In the genomic region with DNA sequence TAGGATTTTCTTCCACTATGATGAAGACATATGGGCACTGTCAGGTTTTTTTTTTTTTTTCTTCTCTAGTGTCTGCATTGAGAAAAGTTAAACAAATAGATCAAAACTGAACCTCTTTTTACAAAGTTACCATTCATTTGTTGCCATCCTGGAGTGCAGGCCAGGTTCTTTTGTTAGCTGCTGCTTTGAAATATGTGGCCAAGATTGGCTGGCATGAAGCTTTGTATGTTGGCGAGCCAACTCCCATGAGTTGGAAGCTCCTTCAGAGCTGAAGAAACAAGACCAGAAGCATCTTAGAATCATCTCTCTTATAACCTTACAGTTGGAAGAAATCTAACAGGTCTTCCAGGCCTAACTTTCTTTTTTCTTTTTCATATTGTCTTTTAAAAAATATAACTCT, we compare ENCODE assay signal across 28 cellular contexts.
"Had no signal": no experiment of that assay in that cellular context is flagged by ENCODE, and none has a peak within 500 bp of the region (broad histone marks: within the 10 kb centered on the region; RNA-seq: fewer than 3 reads in every experiment).

No MANE protein-coding gene starts in this region.

- H3K4me1 Mint-ChIP-seq: naive B cell; natural killer cell; stimulated activated effector memory CD8-positive, alpha-beta T cell treated with anti-CD3 and anti-CD28 coated beads, Interleukin-12 subunit alpha, Interleukin-12 subunit beta, amount 100 ng/mL, for 72 hours; stimulated activated naive B cell treated with anti-CD40 and anti-IgM and Interleukin-4, amounts not matched to agents 10 μg/mL and 1 μg/mL and 100 μg/mL, for 72 hours had no signal

- H3K4me1 ChIP-seq: pancreas, sigmoid colon, suprapubic skin, testis, tibial artery, upper lobe of right lung, uterus had no signal

- H3K36me3 ChIP-seq: neural progenitor cell, pancreas, right lobe of liver, sigmoid colon, suprapubic skin, tibial artery, transverse colon, upper lobe of right lung, uterus had no signal

- H3K4me3 Mint-ChIP-seq: naive B cell; natural killer cell; nephron; neural progenitor cell; stimulated activated effector memory CD8-positive, alpha-beta T cell treated with anti-CD3 and anti-CD28 coated beads, Interleukin-12 subunit alpha, Interleukin-12 subunit beta, amount 100 ng/mL, for 72 hours; stimulated activated naive B cell treated with anti-CD40 and anti-IgM and Interleukin-4, amounts not matched to agents 10 μg/mL and 1 μg/mL and 100 μg/mL, for 72 hours; stimulated activated naive CD8-positive, alpha-beta T cell treated with anti-CD3 and anti-CD28 coated beads, Interleukin-15, Interleukin-2, amounts not matched to agents 100 ng/mL and 50 ng/mL, for 24 hours; type B pancreatic cell had no signal

- H3K27ac ChIP-seq: neural progenitor cell, pancreas, psoas muscle, right lobe of liver, sigmoid colon, suprapubic skin, testis, tibial artery, transverse colon, upper lobe of right lung, uterus had no signal

- ATAC-seq: natural killer cell; pancreas; psoas muscle; right cardiac atrium; right lobe of liver; stimulated activated effector memory CD8-positive, alpha-beta T cell treated with anti-CD3 and anti-CD28 coated beads, Interleukin-12 subunit alpha, Interleukin-12 subunit beta, amount 100 ng/mL, for 72 hours; stimulated activated naive B cell treated with anti-CD40 and anti-IgM and Interleukin-4, amounts not matched to agents 10 μg/mL and 1 μg/mL and 100 μg/mL, for 72 hours; upper lobe of right lung had no signal

- H3K9me3 ChIP-seq: pancreas, psoas muscle, right lobe of liver, sigmoid colon, suprapubic skin, testis, tibial artery, transverse colon, upper lobe of right lung, uterus had no signal

- DNase-seq: naive B cell; natural killer cell; occipital lobe; pancreas; posterior cingulate gyrus; psoas muscle; right cardiac atrium; right lobe of liver; sigmoid colon; small intestine; stimulated activated CD4-positive, alpha-beta T cell treated with anti-CD3 and anti-CD28 coated beads, Interleukin-15, amount 100 ng/mL, for 24 hours; stimulated activated CD4-positive, alpha-beta T cell treated with anti-CD3 and anti-CD28 coated beads, Interleukin-2, amount 100 ng/mL, for 24 hours; stimulated activated CD4-positive, alpha-beta T cell treated with anti-CD3 and anti-CD28 coated beads, Interleukin-2, amount 100 ng/mL, for 48 hours; stimulated activated CD4-positive, alpha-beta T cell treated with anti-CD3 and anti-CD28 coated beads, Interleukin-4, amount 100 ng/mL, for 24 hours; stimulated activated naive B cell treated with anti-CD40 and anti-IgM and Interleukin-4, amounts not matched to agents 10 μg/mL and 1 μg/mL and 100 μg/mL, for 72 hours; stimulated activated naive CD4-positive, alpha-beta T cell treated with Interleukin-2 at 50 U/mL for 16 hours; testis; tibial artery; transverse colon; upper lobe of right lung; uterus had no signal

- H3K27me3 ChIP-seq: neural progenitor cell, pancreas, right lobe of liver, sigmoid colon, suprapubic skin, testis, tibial artery, transverse colon, upper lobe of right lung, uterus had no signal

- H3K4me3 ChIP-seq: neural progenitor cell, pancreas, psoas muscle, right lobe of liver, sigmoid colon, suprapubic skin, testis, tibial artery, transverse colon, upper lobe of right lung, uterus had no signal

- H3K36me3 Mint-ChIP-seq: naive B cell; natural killer cell; neural progenitor cell; stimulated activated effector memory CD8-positive, alpha-beta T cell treated with anti-CD3 and anti-CD28 coated beads, Interleukin-12 subunit alpha, Interleukin-12 subunit beta, amount 100 ng/mL, for 72 hours; stimulated activated naive B cell treated with anti-CD40 and anti-IgM and Interleukin-4, amounts not matched to agents 10 μg/mL and 1 μg/mL and 100 μg/mL, for 72 hours had no signal

- H3K27me3 Mint-ChIP-seq: type B pancreatic cell had no signal

- H3K27ac Mint-ChIP-seq: natural killer cell; nephron; neural progenitor cell; progenitor cell of endocrine pancreas; stimulated activated effector memory CD8-positive, alpha-beta T cell treated with anti-CD3 and anti-CD28 coated beads, Interleukin-12 subunit alpha, Interleukin-12 subunit beta, amount 100 ng/mL, for 72 hours; stimulated activated naive B cell treated with anti-CD40 and anti-IgM and Interleukin-4, amounts not matched to agents 10 μg/mL and 1 μg/mL and 100 μg/mL, for 72 hours; stimulated activated naive CD8-positive, alpha-beta T cell treated with anti-CD3 and anti-CD28 coated beads, Interleukin-15, Interleukin-2, amounts not matched to agents 100 ng/mL and 50 ng/mL, for 24 hours; type B pancreatic cell had no signal

- H3K9me3 Mint-ChIP-seq: natural killer cell; neural progenitor cell; stimulated activated effector memory CD8-positive, alpha-beta T cell treated with anti-CD3 and anti-CD28 coated beads, Interleukin-12 subunit alpha, Interleukin-12 subunit beta, amount 100 ng/mL, for 72 hours; stimulated activated naive CD8-positive, alpha-beta T cell treated with anti-CD3 and anti-CD28 coated beads, Interleukin-15, Interleukin-2, amounts not matched to agents 100 ng/mL and 50 ng/mL, for 24 hours; type B pancreatic cell had no signal
